In genomic region chr11:14617241-14618027, GRCh38 we compare ENCODE assay signal across 28 cellular contexts. TPM values are rescaled to one million over a fixed set of nuclear protein-coding genes. Genes with fewer than 3 reads are reported as not detected.
A peak's percentile ranks its signal among the peaks of the same experiment; 100 is the strongest.
DNase-seq lines count a peak whose midpoint lies in the region; ATAC-seq and TF ChIP-seq lines count a peak whose summit lies in the region.
"Had no signal": no experiment of that assay in that cellular context is flagged by ENCODE, and none has a peak within 500 bp of the region (broad histone marks: within the 10 kb centered on the region; RNA-seq: fewer than 3 reads in every experiment).

No MANE protein-coding gene starts in this region.

- no peak overlapping the region for H3K4me3 ChIP-seq in mucosa of descending colon
- H3K4me3 ChIP-seq: SJSA1, skin epidermis, tibial nerve had no signal

- in situ Hi-C loops in G401 (cut with HindIII; ENCODE audit: low sequenced_read_pairs), result no loop called here

- intact Hi-C loops in activated CD4-positive, alpha-beta T cell treated with anti-CD3 and anti-CD28 coated beads, Interleukin-2, amount 10 ng/mL, durations not matched to agents 24 days and 14 days (cut with micrococcal nuclease), result no loop called here
- intact Hi-C loops in mucosa of descending colon (cut with DNase I, micrococcal nuclease), result no loop called here

- peak; percentile 82 for ATAC-seq in mucosa of descending colon
- ATAC-seq: Panc1; stimulated activated naive CD8-positive, alpha-beta T cell treated with anti-CD3 and anti-CD28 coated beads, Interleukin-15, Interleukin-2, amounts not matched to agents 100 U/mL and 50 U/mL, for 24 hours; WTC11 had no signal

- peak; percentile 27 for DNase-seq in activated CD4-positive, alpha-beta T cell treated with anti-CD3 and anti-CD28 coated beads, Interleukin-2, amount 10 ng/mL, durations not matched to agents 24 days and 14 days
- no peak for DNase-seq in activated CD4-positive, alpha-beta T cell treated with anti-CD3 and anti-CD28 coated beads for 1 hour
- DNase-seq in epithelial cell of prostate (ENCODE audit: low read depth, low spot score) (peak; percentile 27), mucosa of descending colon (no peak), type B pancreatic cell (ENCODE audit: extremely low spot score, unreplicated experiment) (no peak), G401 (ENCODE audit: low spot score) (no peak), NCI-H774 (lab: John Stamatoyannopoulos, UW) (no peak), DMS114 treated with DMSO at 0.1 percent for 48 hours (lab: John Stamatoyannopoulos, UW; ENCODE audit: unreplicated experiment) (no peak)
- DNase-seq: 8988T; activated CD4-positive, alpha-beta memory T cell treated with anti-CD3 and anti-CD28 coated beads for 36 hours; activated naive CD4-positive, alpha-beta T cell treated with Interleukin-2 at 50 U/mL for 16 hours; AML-193; Caco-2; H9; kidney; NCI-H1048; NCI-H187 treated with DMSO at 0.1 percent for 48 hours; NCI-H446; posterior cingulate gyrus; stimulated activated CD4-positive, alpha-beta T cell treated with anti-CD3 and anti-CD28 coated beads, Interleukin-4, amount 100 ng/mL, for 1 hour; stimulated activated naive CD8-positive, alpha-beta T cell treated with anti-CD3 and anti-CD28 coated beads, Interleukin-15, Interleukin-2, amounts not matched to agents 100 U/mL and 50 U/mL, for 24 hours had no signal

- H3K36me3 Mint-ChIP-seq in activated CD4-positive, alpha-beta T cell treated with anti-CD3 and anti-CD28 coated beads, Interleukin-2, amount 10 ng/mL, durations not matched to agents 24 days and 14 days (ENCODE audit: low read depth), result peaks cover 43% of the 10 kb centered on the region
- H3K36me3 Mint-ChIP-seq in type B pancreatic cell, result no peaks in the 10 kb centered on the region
- H3K36me3 Mint-ChIP-seq: WTC11 had no signal

- no peaks in the 10 kb centered on the region for H3K9me3 Mint-ChIP-seq in activated CD4-positive, alpha-beta T cell treated with anti-CD3 and anti-CD28 coated beads, Interleukin-2, amount 10 ng/mL, durations not matched to agents 24 days and 14 days
- H3K9me3 Mint-ChIP-seq in type B pancreatic cell, result no peaks in the 10 kb centered on the region
- H3K9me3 Mint-ChIP-seq: activated CD4-positive, alpha-beta memory T cell treated with anti-CD3 and anti-CD28 coated beads for 36 hours; H9; nephron; WTC11 had no signal

- H3K27ac Mint-ChIP-seq in activated CD4-positive, alpha-beta T cell treated with anti-CD3 and anti-CD28 coated beads, Interleukin-2, amount 10 ng/mL, durations not matched to agents 24 days and 14 days, result no peak overlapping the region
- H3K27ac Mint-ChIP-seq in type B pancreatic cell, result peak overlapping the region; percentile 4
- H3K27ac Mint-ChIP-seq: activated CD4-positive, alpha-beta memory T cell treated with anti-CD3 and anti-CD28 coated beads for 36 hours; H9; nephron; WTC11 had no signal

- no peaks in the 10 kb centered on the region for H3K36me3 ChIP-seq in mucosa of descending colon (ENCODE audit: low read depth)
- H3K36me3 ChIP-seq: SJSA1, tibial nerve had no signal

- no peak overlapping the region for H3K4me3 Mint-ChIP-seq in activated CD4-positive, alpha-beta T cell treated with anti-CD3 and anti-CD28 coated beads, Interleukin-2, amount 10 ng/mL, durations not matched to agents 24 days and 14 days
- no peak overlapping the region for H3K4me3 Mint-ChIP-seq in type B pancreatic cell
- H3K4me3 Mint-ChIP-seq: activated CD4-positive, alpha-beta memory T cell treated with anti-CD3 and anti-CD28 coated beads for 36 hours; H9; nephron; WTC11 had no signal

- H3K4me1 Mint-ChIP-seq in activated CD4-positive, alpha-beta T cell treated with anti-CD3 and anti-CD28 coated beads, Interleukin-2, amount 10 ng/mL, durations not matched to agents 24 days and 14 days, result peaks cover 26% of the 10 kb centered on the region
- no peaks in the 10 kb centered on the region for H3K4me1 Mint-ChIP-seq in type B pancreatic cell (ENCODE audit: unreplicated experiment)
- H3K4me1 Mint-ChIP-seq: nephron, WTC11 had no signal

- no peaks in the 10 kb centered on the region for H3K27me3 Mint-ChIP-seq in activated CD4-positive, alpha-beta T cell treated with anti-CD3 and anti-CD28 coated beads, Interleukin-2, amount 10 ng/mL, durations not matched to agents 24 days and 14 days
- no peaks in the 10 kb centered on the region for H3K27me3 Mint-ChIP-seq in type B pancreatic cell
- H3K27me3 Mint-ChIP-seq: activated CD4-positive, alpha-beta memory T cell treated with anti-CD3 and anti-CD28 coated beads for 36 hours had no signal

- peaks cover 11% of the 10 kb centered on the region for H3K4me1 ChIP-seq in mucosa of descending colon (ENCODE audit: low read depth)
- H3K4me1 ChIP-seq: SJSA1, tibial nerve had no signal

- H3K9me3 ChIP-seq in mucosa of descending colon, result no peaks in the 10 kb centered on the region
- H3K9me3 ChIP-seq: Caco-2, SJSA1, tibial nerve had no signal

- H3K27ac ChIP-seq in epithelial cell of prostate, result no peak overlapping the region
- H3K27ac ChIP-seq: KMS-11, SJSA1, skin epidermis, tibial nerve had no signal

- TF ChIP-seq CTCF in mucosa of descending colon (IDR thresholded peaks at IDR 0.05) (no peak), type B pancreatic cell (conservative IDR thresholded peaks at IDR 0.05) (no peak)

RNA-seq across cellular contexts. Expression of gene PDE3B, which starts 26.2 kb away (rescaled TPM):
- 49.3 and 52.8 TPM in 2 replicates for total RNA-seq in activated CD4-positive, alpha-beta T cell treated with anti-CD3 and anti-CD28 coated beads, Interleukin-2, amount 10 ng/mL, durations not matched to agents 24 days and 14 days
- 10 to 100 TPM; 22.4 to 47.0 (median 25.9) TPM for total RNA-seq in mucosa of descending colon
- total RNA-seq in type B pancreatic cell (ENCODE audit: low replicate concordance), result 12.9 and 16.6 TPM in 2 replicates
- total RNA-seq in G401 (2014; rRNA removed; shearing (Covaris generic)), result 6.5 and 9.8 TPM in 2 replicates

Comparison
In these comparisons a context has a peak if more than half of its experiments do, and no peak if none do; other contexts are left out.
1. DNase-seq: peak in activated CD4-positive, alpha-beta T cell treated with anti-CD3 and anti-CD28 coated beads, Interleukin-2, amount 10 ng/mL, durations not matched to agents 24 days and 14 days (single experiment) and epithelial cell of prostate (single experiment); none in activated CD4-positive, alpha-beta T cell treated with anti-CD3 and anti-CD28 coated beads for 1 hour (single experiment), mucosa of descending colon (0 of 3), type B pancreatic cell (single experiment), G401 (single experiment), NCI-H774 (single experiment) and DMS114 treated with DMSO at 0.1 percent for 48 hours (single experiment).